In the genomic region with DNA sequence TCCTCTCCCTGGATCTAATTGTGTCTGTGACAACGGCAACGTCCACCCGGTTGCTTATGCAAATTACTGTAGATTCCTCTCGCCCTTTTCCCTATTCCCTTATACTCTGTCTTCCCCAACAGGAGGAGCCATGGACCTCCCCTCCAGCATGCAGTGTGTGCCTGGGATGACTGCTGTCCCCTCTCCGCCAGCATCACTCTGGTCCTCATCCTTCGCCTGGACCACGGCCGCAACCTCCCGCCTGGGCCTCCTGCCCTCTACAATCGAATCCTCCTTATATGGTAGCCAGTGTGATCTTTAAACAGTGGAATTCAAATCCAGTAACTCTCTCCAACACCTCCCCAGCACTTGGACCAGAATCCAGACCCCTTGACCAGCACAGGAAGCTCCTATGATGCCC, we compare ENCODE assay signal across 10 cellular contexts. TPM values are rescaled to one million over a fixed set of nuclear protein-coding genes. Genes with fewer than 3 reads are reported as not detected.
"Had no signal": no experiment of that assay in that cellular context is flagged by ENCODE, and none has a peak within 500 bp of the region (broad histone marks: within the 10 kb centered on the region; RNA-seq: fewer than 3 reads in every experiment).

No MANE protein-coding gene starts in this region.

- H3K4me1 ChIP-seq: HAP-1 had no signal

- H3K9ac ChIP-seq: GM23248 had no signal

- H3K4me3 Mint-ChIP-seq: HFFc6 had no signal

- H3K27ac Mint-ChIP-seq: HFFc6 had no signal

- H3K27ac ChIP-seq: GM23248 had no signal

- H2AFZ ChIP-seq: GM23248 had no signal

- ATAC-seq: HCT116, K562 had no signal

- DNase-seq: GM23248, GOT3, HFFc6, IMR-90 had no signal

- H3K36me3 ChIP-seq: HAP-1 had no signal

- H3K4me3 ChIP-seq: GM23248, HAP-1, K562 had no signal

- FAIRE-seq: H54, HTR-8/SVneo, K562 had no signal

RNA-seq across cellular contexts. Expression of a gene that starts 30.6 kb away (rescaled TPM):
- total RNA-seq: HFFc6, HT-29, IMR-90, K562 had no signal
- polyA plus RNA-seq: GM23248, IMR-90, K562 had no signal
